ENCODE assay signal across 1 cellular context in the genomic region with DNA sequence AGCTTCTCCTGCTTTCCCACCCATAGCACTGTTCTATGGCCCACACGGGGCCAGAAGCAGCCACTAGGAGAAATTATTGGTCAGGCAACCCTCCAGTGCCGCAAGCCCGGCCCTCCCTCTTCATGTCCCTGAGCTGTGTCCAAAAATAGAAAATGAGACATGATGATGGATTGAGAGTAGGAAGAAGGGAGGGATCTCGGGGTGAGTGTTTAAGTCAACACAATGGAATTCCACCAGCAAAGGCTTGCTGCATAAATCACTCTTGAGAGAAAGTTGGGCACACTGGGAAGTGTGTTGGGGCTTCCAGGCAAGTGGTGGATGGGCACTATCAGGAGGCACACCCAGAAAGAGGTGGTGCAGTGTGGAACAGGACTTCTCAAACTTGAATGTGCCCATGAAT.
A peak's percentile ranks its signal among the peaks of the same experiment; 100 is the strongest.
TF ChIP-seq lines count a peak whose summit lies in the region.

No MANE protein-coding gene starts in this region.

TF ChIP-seq in HCT116, 20 proteins besides CTCF, POLR2A, EP300 and RAD21 (continued from another document):
- TF ChIP-seq, protein P1, sequence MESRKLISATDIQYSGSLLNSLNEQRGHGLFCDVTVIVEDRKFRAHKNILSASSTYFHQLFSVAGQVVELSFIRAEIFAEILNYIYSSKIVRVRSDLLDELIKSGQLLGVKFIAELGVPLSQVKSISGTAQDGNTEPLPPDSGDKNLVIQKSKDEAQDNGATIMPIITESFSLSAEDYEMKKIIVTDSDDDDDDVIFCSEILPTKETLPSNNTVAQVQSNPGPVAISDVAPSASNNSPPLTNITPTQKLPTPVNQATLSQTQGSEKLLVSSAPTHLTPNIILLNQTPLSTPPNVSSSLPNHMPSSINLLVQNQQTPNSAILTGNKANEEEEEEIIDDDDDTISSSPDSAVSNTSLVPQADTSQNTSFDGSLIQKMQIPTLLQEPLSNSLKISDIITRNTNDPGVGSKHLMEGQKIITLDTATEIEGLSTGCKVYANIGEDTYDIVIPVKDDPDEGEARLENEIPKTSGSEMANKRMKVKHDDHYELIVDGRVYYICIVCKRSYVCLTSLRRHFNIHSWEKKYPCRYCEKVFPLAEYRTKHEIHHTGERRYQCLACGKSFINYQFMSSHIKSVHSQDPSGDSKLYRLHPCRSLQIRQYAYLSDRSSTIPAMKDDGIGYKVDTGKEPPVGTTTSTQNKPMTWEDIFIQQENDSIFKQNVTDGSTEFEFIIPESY (IDR thresholded peaks at IDR 0.05; ENCODE audit: extremely low read depth, insufficient replicate concordance, low read length), result no peak
- TF ChIP-seq, protein P2, sequence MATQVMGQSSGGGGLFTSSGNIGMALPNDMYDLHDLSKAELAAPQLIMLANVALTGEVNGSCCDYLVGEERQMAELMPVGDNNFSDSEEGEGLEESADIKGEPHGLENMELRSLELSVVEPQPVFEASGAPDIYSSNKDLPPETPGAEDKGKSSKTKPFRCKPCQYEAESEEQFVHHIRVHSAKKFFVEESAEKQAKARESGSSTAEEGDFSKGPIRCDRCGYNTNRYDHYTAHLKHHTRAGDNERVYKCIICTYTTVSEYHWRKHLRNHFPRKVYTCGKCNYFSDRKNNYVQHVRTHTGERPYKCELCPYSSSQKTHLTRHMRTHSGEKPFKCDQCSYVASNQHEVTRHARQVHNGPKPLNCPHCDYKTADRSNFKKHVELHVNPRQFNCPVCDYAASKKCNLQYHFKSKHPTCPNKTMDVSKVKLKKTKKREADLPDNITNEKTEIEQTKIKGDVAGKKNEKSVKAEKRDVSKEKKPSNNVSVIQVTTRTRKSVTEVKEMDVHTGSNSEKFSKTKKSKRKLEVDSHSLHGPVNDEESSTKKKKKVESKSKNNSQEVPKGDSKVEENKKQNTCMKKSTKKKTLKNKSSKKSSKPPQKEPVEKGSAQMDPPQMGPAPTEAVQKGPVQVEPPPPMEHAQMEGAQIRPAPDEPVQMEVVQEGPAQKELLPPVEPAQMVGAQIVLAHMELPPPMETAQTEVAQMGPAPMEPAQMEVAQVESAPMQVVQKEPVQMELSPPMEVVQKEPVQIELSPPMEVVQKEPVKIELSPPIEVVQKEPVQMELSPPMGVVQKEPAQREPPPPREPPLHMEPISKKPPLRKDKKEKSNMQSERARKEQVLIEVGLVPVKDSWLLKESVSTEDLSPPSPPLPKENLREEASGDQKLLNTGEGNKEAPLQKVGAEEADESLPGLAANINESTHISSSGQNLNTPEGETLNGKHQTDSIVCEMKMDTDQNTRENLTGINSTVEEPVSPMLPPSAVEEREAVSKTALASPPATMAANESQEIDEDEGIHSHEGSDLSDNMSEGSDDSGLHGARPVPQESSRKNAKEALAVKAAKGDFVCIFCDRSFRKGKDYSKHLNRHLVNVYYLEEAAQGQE (IDR thresholded peaks at IDR 0.05; ENCODE audit: low read depth), result no peak
- TF ChIP-seq EGR1 (IDR thresholded peaks at IDR 0.05; ENCODE audit: low read depth) (no peak), ZFX (IDR thresholded peaks at IDR 0.05) (no peak), SRF (IDR thresholded peaks at IDR 0.05; ENCODE audit: low read depth) (no peak), POLR2AphosphoS5 (IDR thresholded peaks at IDR 0.05; ENCODE audit: low read depth, low read length) (peak; percentile 21; the same call in 1 of the 2 replicates), ELF1 (IDR thresholded peaks at IDR 0.05; ENCODE audit: borderline replicate concordance, low read depth) (no peak), JUND (IDR thresholded peaks at IDR 0.05) (peak; percentile 66), FOSL1 (IDR thresholded peaks at IDR 0.05; ENCODE audit: low read depth) (peak; percentile 69), ZNF274 (IDR thresholded peaks at IDR 0.05; ENCODE audit: low read depth, low read length) (no peak), CEBPB (IDR thresholded peaks at IDR 0.05; ENCODE audit: low read depth) (no peak), YY1 (IDR thresholded peaks at IDR 0.05; ENCODE audit: extremely low read depth, insufficient replicate concordance, low read depth, low read length) (peak; percentile 11)
- TF ChIP-seq, protein P3, sequence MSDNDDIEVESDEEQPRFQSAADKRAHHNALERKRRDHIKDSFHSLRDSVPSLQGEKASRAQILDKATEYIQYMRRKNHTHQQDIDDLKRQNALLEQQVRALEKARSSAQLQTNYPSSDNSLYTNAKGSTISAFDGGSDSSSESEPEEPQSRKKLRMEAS (IDR thresholded peaks at IDR 0.05), result no peak; the same call in 1 of the 2 replicates
- TF ChIP-seq, protein P4, sequence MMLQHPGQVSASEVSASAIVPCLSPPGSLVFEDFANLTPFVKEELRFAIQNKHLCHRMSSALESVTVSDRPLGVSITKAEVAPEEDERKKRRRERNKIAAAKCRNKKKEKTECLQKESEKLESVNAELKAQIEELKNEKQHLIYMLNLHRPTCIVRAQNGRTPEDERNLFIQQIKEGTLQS (IDR thresholded peaks at IDR 0.05), result no peak
